1 cellular context compared by ENCODE assay signal in genomic region chr13:40597735-40598365, GRCh38.
TF ChIP-seq lines count a peak whose summit lies in the region.

No MANE protein-coding gene starts in this region.

TF ChIP-seq in GM23338, 12 proteins besides CTCF, POLR2A, EP300 and RAD21 (continued from another document):
- no peak for TF ChIP-seq ZNF462 (CRISPR knock-in tag; IDR thresholded peaks at IDR 0.05)
- no peak for TF ChIP-seq ETS1 (IDR thresholded peaks at IDR 0.05)
- no peak for TF ChIP-seq CREB1 (CRISPR knock-in tag; IDR thresholded peaks at IDR 0.05; ENCODE audit: low read depth)
- TF ChIP-seq STAT1 (IDR thresholded peaks at IDR 0.05; ENCODE audit: unreplicated experiment), result no peak
- TF ChIP-seq JUNB (IDR thresholded peaks at IDR 0.05; ENCODE audit: unreplicated experiment), result no peak
- no peak for TF ChIP-seq EZH2phosphoT487 (IDR thresholded peaks at IDR 0.05; ENCODE audit: unreplicated experiment)
- no peak for TF ChIP-seq EZH2 (IDR thresholded peaks at IDR 0.05; ENCODE audit: low read depth, unreplicated experiment)
- TF ChIP-seq NANOG (IDR thresholded peaks at IDR 0.05; ENCODE audit: borderline replicate concordance), result no peak
